In genomic region chr17:40818733-40819527, GRCh38 we compare ENCODE assay signal across 8 cellular contexts. TPM values are rescaled to one million over a fixed set of nuclear protein-coding genes. Genes with fewer than 3 reads are reported as not detected.
DNase-seq lines count a peak whose midpoint lies in the region; ATAC-seq, FAIRE-seq and TF ChIP-seq lines count a peak whose summit lies in the region.

No MANE protein-coding gene starts in this region.

- H3K4me2 ChIP-seq in astrocyte (ENCODE audit: low read length), result peak overlapping the region; percentile 87

- peak overlapping the region; percentile 43 for H2AFZ ChIP-seq in astrocyte (ENCODE audit: low read depth, low read length)

- H3K36me3 ChIP-seq in astrocyte (ENCODE audit: insufficient read depth, low read length), result peaks cover 13% of the 10 kb centered on the region

- no peaks in the 10 kb centered on the region for H3K9me3 ChIP-seq in astrocyte (ENCODE audit: insufficient read depth, low read depth, low read length)

- H3K9me3 Mint-ChIP-seq in astrocyte (ENCODE audit: unreplicated experiment), result no peaks in the 10 kb centered on the region

- peaks cover 7% of the 10 kb centered on the region for H3K4me1 ChIP-seq in astrocyte (ENCODE audit: insufficient read depth, low read length)

- peak overlapping the region; percentile 80 for H3K27ac ChIP-seq in astrocyte (ENCODE audit: low read depth, low read length)

- H3K9ac ChIP-seq in astrocyte (ENCODE audit: low read length), result peak overlapping the region; percentile 87

- H3K4me1 Mint-ChIP-seq in astrocyte (ENCODE audit: low read depth, unreplicated experiment), result peaks cover 13% of the 10 kb centered on the region

- TF ChIP-seq CTCF in astrocyte (IDR thresholded peaks at IDR 0.05; ENCODE audit: insufficient read depth, low read depth, low read length) (no peak), retinal pigment epithelial cell (conservative IDR thresholded peaks at IDR 0.05; ENCODE audit: low read depth, low read length) (no peak)

- peak; percentile 68 for TF ChIP-seq POLR2A in GM10847 (IDR thresholded peaks at IDR 0.05; ENCODE audit: extremely low read depth, insufficient read length)

- peak overlapping the region; percentile 96 for H3K27ac Mint-ChIP-seq in astrocyte (ENCODE audit: unreplicated experiment)

- no peaks in the 10 kb centered on the region for H4K20me1 ChIP-seq in astrocyte (ENCODE audit: insufficient read depth, low read length)

- H3K36me3 Mint-ChIP-seq in astrocyte (ENCODE audit: low read depth, unreplicated experiment), result peaks cover 5% of the 10 kb centered on the region

- ATAC-seq in HG02798 (IDR thresholded peaks at IDR 0.05; ENCODE audit: poor library complexity, unreplicated experiment) (peak; percentile 90), GM21367 (IDR thresholded peaks at IDR 0.05; ENCODE audit: unreplicated experiment) (no peak)

- H3K79me2 ChIP-seq in astrocyte (ENCODE audit: insufficient read depth, low read length), result peaks cover 24% of the 10 kb centered on the region

- FAIRE-seq in astrocyte (lab: Jason Lieb, UNC), result no peak

- DNase-seq in NCI-H1694 (lab: John Stamatoyannopoulos, UW) (peak; percentile 22), T-helper 9 cell (peak; percentile 73), astrocyte (ENCODE audit: low read depth) (peak; percentile 56), hippocampal formation (lab: John Stamatoyannopoulos, UW) (peak; percentile 40 to 61), retinal pigment epithelial cell (ENCODE audit: low read depth) (no peak)

- peak overlapping the region; percentile 94 for H3K4me3 Mint-ChIP-seq in astrocyte (ENCODE audit: unreplicated experiment)

- H3K27me3 ChIP-seq in astrocyte (ENCODE audit: insufficient read depth, low read length), result no peaks in the 10 kb centered on the region

- H3K4me3 ChIP-seq in astrocyte (ENCODE audit: insufficient read depth, low read depth, low read length), result peak overlapping the region; percentile 83
- peak overlapping the region; percentile 86 for H3K4me3 ChIP-seq in retinal pigment epithelial cell (ENCODE audit: low read length)

- H3K27me3 Mint-ChIP-seq in astrocyte (ENCODE audit: low read depth, unreplicated experiment), result no peaks in the 10 kb centered on the region

RNA-seq across cellular contexts. Expression of gene KRT10, which starts 3.5 kb away (rescaled TPM):
- 49.7 and 50.6 TPM in 2 replicates for total RNA-seq in astrocyte

RNA-seq across cellular contexts. Expression of gene KRT28, which starts 19.2 kb away (rescaled TPM):
- total RNA-seq in astrocyte, result not detected in 2 replicates

RNA-seq across cellular contexts. Expression of gene KRT27, which starts 36.6 kb away (rescaled TPM):
- not detected in 2 replicates for total RNA-seq in astrocyte

RNA-seq across cellular contexts. Expression of gene KRT26, which starts 46.9 kb away (rescaled TPM):
- total RNA-seq in astrocyte, result not detected in 2 replicates

RNA-seq across cellular contexts. Expression of gene KRT12, which starts 48.1 kb away (rescaled TPM):
- not detected in 2 replicates for total RNA-seq in astrocyte
